Comparison of ENCODE assay signal across 16 cellular contexts in the genomic region with DNA sequence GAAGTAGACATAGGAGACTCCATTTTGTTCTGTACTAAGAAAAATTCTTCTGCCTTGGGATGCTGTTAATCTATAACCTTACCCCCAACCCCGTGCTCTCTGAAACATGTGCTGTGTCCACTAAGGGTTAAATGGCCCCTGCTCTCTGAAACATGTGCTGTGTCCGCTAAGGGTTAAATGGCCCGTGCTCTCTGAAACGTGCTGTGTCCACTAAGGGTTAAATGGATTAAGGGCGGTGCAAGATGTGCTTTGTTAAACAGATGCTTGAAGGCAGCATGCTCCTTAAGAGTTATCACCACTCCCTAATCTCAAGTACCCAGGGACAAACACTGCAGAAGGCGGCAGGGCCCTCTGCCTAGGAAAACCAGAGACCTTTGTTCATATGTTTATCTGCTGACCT. TPM values are rescaled to one million over a fixed set of nuclear protein-coding genes. Genes with fewer than 3 reads are reported as not detected.
A peak's percentile ranks its signal among the peaks of the same experiment; 100 is the strongest.
DNase-seq lines count a peak whose midpoint lies in the region; ATAC-seq, FAIRE-seq and TF ChIP-seq lines count a peak whose summit lies in the region.
"Not testable (repeated sequence)": the region's sequence is repeated elsewhere in the genome, so short reads cannot be mapped to it uniquely, and the experiment has no call there.
"Had no signal": no experiment of that assay in that cellular context is flagged by ENCODE, and none has a peak within 500 bp of the region (broad histone marks: within the 10 kb centered on the region; RNA-seq: fewer than 3 reads in every experiment).

No MANE protein-coding gene starts in this region.

- TF ChIP-seq RAD21 in A549 (conservative IDR thresholded peaks at IDR 0.05 in 1 of 2, IDR thresholded peaks at IDR 0.05 in 1 of 2), result not testable (repeated sequence)

- POLR2A ChIA-PET in A549 (lab: Yijun Ruan, JAX); Caco-2 (lab: Charles Lee): not testable (repeated sequence)

- CTCF ChIA-PET in A549 (lab: Yijun Ruan, JAX); Caco-2 (lab: Charles Lee); activated CD8-positive, alpha-beta memory T cell treated with anti-CD3 and anti-CD28 coated beads, Interleukin-2, amount 10 ng/mL, durations not matched to agents 7 days and 5 days (lab: Charles Lee): not testable (repeated sequence)

- not testable (repeated sequence) for H3K9me3 Mint-ChIP-seq in Caco-2 (ENCODE audit: unreplicated experiment); activated CD8-positive, alpha-beta memory T cell treated with anti-CD3 and anti-CD28 coated beads, Interleukin-2, amount 10 ng/mL, durations not matched to agents 7 days and 5 days (ENCODE audit: low read depth); activated naive CD8-positive, alpha-beta T cell (ENCODE audit: low read depth); memory B cell; neural crest cell
- H3K9me3 Mint-ChIP-seq in endodermal cell, result peaks cover 18% of the 10 kb centered on the region

- TF ChIP-seq CTCF in A549 (IDR thresholded peaks at IDR 0.05); Caco-2 (IDR thresholded peaks at IDR 0.05; ENCODE audit: insufficient read depth in 1 of 2, low read depth in 1 of 2, low read length in 1 of 2, severe bottlenecking in 1 of 2, unreplicated experiment in 1 of 2); endodermal cell (conservative IDR thresholded peaks at IDR 0.05); neural crest cell (conservative IDR thresholded peaks at IDR 0.05): not testable (repeated sequence)

- H3K27ac ChIP-seq in A549; endodermal cell (ENCODE audit: low read depth, low read length): not testable (repeated sequence)

- H3K9me3 ChIP-seq in A549; Caco-2; endodermal cell (ENCODE audit: control insufficient read depth, low read length): not testable (repeated sequence)

- not testable (repeated sequence) for DNase-seq in A549 (ENCODE audit: low read depth in 1 of 2, low spot score in 1 of 2); activated CD8-positive, alpha-beta memory T cell treated with anti-CD3 and anti-CD28 coated beads, Interleukin-2, amount 10 ng/mL, durations not matched to agents 7 days and 5 days; endodermal cell; memory B cell (ENCODE audit: low spot score in 2 of 2); neural crest cell (ENCODE audit: low read depth, low spot score)
- DNase-seq in Caco-2 (peak; percentile 46 to 77), NCI-H82 (lab: John Stamatoyannopoulos, UW) (peak; percentile 42)

- 0 out of 3 replicates have a peak overlapping the region, but pooled peaks have one; percentile 21 for H3K4me2 ChIP-seq in A549

- BruUV-seq in Caco-2 (replicated peaks; lab: Mats Ljungman, UMichigan), result not testable (repeated sequence)

- H3K36me3 ChIP-seq in Caco-2 (ENCODE audit: control insufficient read depth, insufficient read depth, low read length), result not testable (repeated sequence)
- H3K36me3 ChIP-seq in endodermal cell (ENCODE audit: control insufficient read depth, insufficient read depth, low read length), result peaks cover 14% of the 10 kb centered on the region

- not testable (repeated sequence) for ATAC-seq in A549; activated CD8-positive, alpha-beta memory T cell treated with anti-CD3 and anti-CD28 coated beads, Interleukin-2, amount 10 ng/mL, durations not matched to agents 7 days and 5 days; memory B cell (ENCODE audit: low read depth)

- not testable (repeated sequence) for H3K27ac Mint-ChIP-seq in Caco-2 (ENCODE audit: unreplicated experiment); neural crest cell (ENCODE audit: unreplicated experiment)
- H3K27ac Mint-ChIP-seq in activated CD8-positive, alpha-beta memory T cell treated with anti-CD3 and anti-CD28 coated beads, Interleukin-2, amount 10 ng/mL, durations not matched to agents 7 days and 5 days, result peak overlapping the region; percentile 64
- peak overlapping the region; percentile 16 for H3K27ac Mint-ChIP-seq in activated naive CD8-positive, alpha-beta T cell
- peak overlapping the region; percentile 26 for H3K27ac Mint-ChIP-seq in endodermal cell
- peak overlapping the region; percentile 60 for H3K27ac Mint-ChIP-seq in memory B cell

- 28% methylated on average over 6 of the region's 6 CpGs for WGBS in A549 (ENCODE audit: missing lambda C conversion rate)
- WGBS in endodermal cell (ENCODE audit: insufficient coverage in 1 of 2, insufficient read length in 1 of 2), 2 experiments, result 57% methylated on average over 6 of the region's 6 CpGs; no CpG with 5 or more reads in 1 of the 2 experiments

- intact Hi-C loops in Caco-2 (cut with micrococcal nuclease; ENCODE audit: unreplicated experiment), result loop anchor here (2.0 kb wide), 1 partner anchor 15 kb away; no protein-coding TSS in a partner anchor

- H3K4me1 ChIP-seq in A549, result peaks cover 45% of the 10 kb centered on the region
- peaks cover 39% of the 10 kb centered on the region for H3K4me1 ChIP-seq in Caco-2
- H3K4me1 ChIP-seq in endodermal cell (ENCODE audit: control insufficient read depth, insufficient read depth, low read length), result not testable (repeated sequence)

- not testable (repeated sequence) for H3K4me3 ChIP-seq in A549; Caco-2 (ENCODE audit: low read depth, low read length); endodermal cell (ENCODE audit: low read length)

- not testable (repeated sequence) for FAIRE-seq in A549 (lab: Jason Lieb, UNC)

- not testable (repeated sequence) for H3K9ac ChIP-seq in endodermal cell (ENCODE audit: extremely low read depth, low read length, poor library complexity, severe bottlenecking)

- TF ChIP-seq POLR2A in A549 (IDR thresholded peaks at IDR 0.05; ENCODE audit: low read length), result not testable (repeated sequence)

- H3K4me1 Mint-ChIP-seq in Caco-2 (ENCODE audit: low read depth, unreplicated experiment); neural crest cell: not testable (repeated sequence)
- peaks cover 12% of the 10 kb centered on the region for H3K4me1 Mint-ChIP-seq in activated CD8-positive, alpha-beta memory T cell treated with anti-CD3 and anti-CD28 coated beads, Interleukin-2, amount 10 ng/mL, durations not matched to agents 7 days and 5 days
- peaks cover 46% of the 10 kb centered on the region for H3K4me1 Mint-ChIP-seq in activated naive CD8-positive, alpha-beta T cell (ENCODE audit: low read depth)
- H3K4me1 Mint-ChIP-seq in endodermal cell, result peaks cover 17% of the 10 kb centered on the region
- H3K4me1 Mint-ChIP-seq in memory B cell, result peaks cover 12% of the 10 kb centered on the region

- not testable (repeated sequence) for H3K27me3 ChIP-seq in Caco-2 (replicated peaks; ENCODE audit: control insufficient read depth, insufficient read depth, low read length); endodermal cell (ENCODE audit: control insufficient read depth, insufficient read depth, low read length, poor library complexity, severe bottlenecking)

- H3K4me3 Mint-ChIP-seq in Caco-2 (ENCODE audit: unreplicated experiment) (peak overlapping the region; percentile 61), neural crest cell (peak overlapping the region; percentile 41)
- not testable (repeated sequence) for H3K4me3 Mint-ChIP-seq in activated CD8-positive, alpha-beta memory T cell treated with anti-CD3 and anti-CD28 coated beads, Interleukin-2, amount 10 ng/mL, durations not matched to agents 7 days and 5 days; endodermal cell; memory B cell
- H3K4me3 Mint-ChIP-seq in activated naive CD8-positive, alpha-beta T cell, result peak overlapping the region; percentile 2

- H3K27me3 Mint-ChIP-seq in Caco-2 (ENCODE audit: insufficient read depth, unreplicated experiment); activated CD8-positive, alpha-beta memory T cell treated with anti-CD3 and anti-CD28 coated beads, Interleukin-2, amount 10 ng/mL, durations not matched to agents 7 days and 5 days; activated naive CD8-positive, alpha-beta T cell; endodermal cell (ENCODE audit: insufficient read depth); memory B cell; neural crest cell (ENCODE audit: low read depth): not testable (repeated sequence)

- H3K36me3 Mint-ChIP-seq in Caco-2 (ENCODE audit: insufficient read depth, unreplicated experiment), result peaks cover 50% of the 10 kb centered on the region
- peaks cover 26% of the 10 kb centered on the region for H3K36me3 Mint-ChIP-seq in activated CD8-positive, alpha-beta memory T cell treated with anti-CD3 and anti-CD28 coated beads, Interleukin-2, amount 10 ng/mL, durations not matched to agents 7 days and 5 days
- peaks cover 11% of the 10 kb centered on the region for H3K36me3 Mint-ChIP-seq in activated naive CD8-positive, alpha-beta T cell
- H3K36me3 Mint-ChIP-seq in endodermal cell (ENCODE audit: low read depth), result peaks cover 25% of the 10 kb centered on the region
- peaks cover 14% of the 10 kb centered on the region for H3K36me3 Mint-ChIP-seq in memory B cell
- H3K36me3 Mint-ChIP-seq in neural crest cell (ENCODE audit: low read depth), result peaks cover 13% of the 10 kb centered on the region

- not testable (repeated sequence) for TF ChIP-seq EP300 in A549 (IDR thresholded peaks at IDR 0.05)

RNA-seq across cellular contexts. Expression of a gene that starts 5.5 kb away (rescaled TPM):
- polyA plus RNA-seq in A549 (2011; rRNA removed) (41.4 and 70.7 TPM in 2 replicates), A549 (2017; fragmentation: RNase III; extraction: RNeasy Plus Mini Kit Qiagen cat#74134 plus additional on column Dnase treatment) (35.6 to 39.6 TPM (median 36.5 TPM) in 3 replicates)
- 8.4 and 10.5 TPM in 2 replicates for polyA plus RNA-seq in A549 (2012; cell fraction: cytosol; rRNA removed)
- polyA plus RNA-seq in A549 (2012; cell fraction: nucleus; rRNA removed), result 2.6 and 3.9 TPM in 2 replicates
- polyA minus RNA-seq in A549 (2011; rRNA and poly(A)+ RNA removed), result 3.0 and 3.9 TPM in 2 replicates
- total RNA-seq in Caco-2 (2022) (130 and 143 TPM in 2 replicates), endodermal cell (10 to 100 TPM; 46.0 to 58.9 TPM), neural crest cell (32.2 and 34.3 TPM in 2 replicates)
- 10 to 100 TPM; 44.2 to 53.9 TPM for total RNA-seq in activated CD8-positive, alpha-beta memory T cell treated with anti-CD3 and anti-CD28 coated beads, Interleukin-2, amount 10 ng/mL, durations not matched to agents 7 days and 5 days
- polyA plus RNA-seq in endodermal cell (2013, experiment 1 of 2), result 44.3 TPM
- 46.6 TPM for polyA plus RNA-seq in endodermal cell (2013, experiment 2 of 2)

RNA-seq across cellular contexts. Expression of a gene that starts 5.8 kb away (rescaled TPM):
- polyA plus RNA-seq in A549 (2011; rRNA removed) (16.8 and 18.4 TPM in 2 replicates), A549 (2017; fragmentation: RNase III; extraction: RNeasy Plus Mini Kit Qiagen cat#74134 plus additional on column Dnase treatment) (3.6 to 3.9 TPM (median 3.8 TPM) in 3 replicates)
- polyA plus RNA-seq in A549 (2012; cell fraction: cytosol; rRNA removed), result 3.0 and 3.9 TPM in 2 replicates
- 3.8 and 4.3 TPM in 2 replicates for polyA plus RNA-seq in A549 (2012; cell fraction: nucleus; rRNA removed)
- 26.0 and 27.1 TPM in 2 replicates for polyA minus RNA-seq in A549 (2011; rRNA and poly(A)+ RNA removed)
- total RNA-seq in Caco-2 (2022) (51.1 and 58.7 TPM in 2 replicates), endodermal cell (10 to 100 TPM; 48.3 to 52.9 TPM), neural crest cell (42.0 and 47.6 TPM in 2 replicates)
- 10 to 100 TPM; 33.2 to 36.9 TPM for total RNA-seq in activated CD8-positive, alpha-beta memory T cell treated with anti-CD3 and anti-CD28 coated beads, Interleukin-2, amount 10 ng/mL, durations not matched to agents 7 days and 5 days
- polyA plus RNA-seq in endodermal cell (2013, experiment 1 of 2), result 30.0 TPM
- 28.4 TPM for polyA plus RNA-seq in endodermal cell (2013, experiment 2 of 2)

RNA-seq across cellular contexts. Expression of a gene that starts 46.8 kb away (rescaled TPM):
- polyA plus RNA-seq in A549 (2011; rRNA removed), result not detected in 2 replicates
- polyA plus RNA-seq in A549 (2012; cell fraction: cytosol; rRNA removed), result not detected in 2 replicates
- polyA plus RNA-seq in A549 (2012; cell fraction: nucleus; rRNA removed), result not detected in 2 replicates
- polyA plus RNA-seq in A549 (2017; fragmentation: RNase III; extraction: RNeasy Plus Mini Kit Qiagen cat#74134 plus additional on column Dnase treatment), result not detected in 3 replicates
- not detected in 2 replicates for polyA minus RNA-seq in A549 (2011; rRNA and poly(A)+ RNA removed)
- total RNA-seq in Caco-2 (2022), result 0.35 TPM in 1 of 2 replicates, not detected in the other
- total RNA-seq in activated CD8-positive, alpha-beta memory T cell treated with anti-CD3 and anti-CD28 coated beads, Interleukin-2, amount 10 ng/mL, durations not matched to agents 7 days and 5 days, result not detected
- not detected for total RNA-seq in endodermal cell
- polyA plus RNA-seq in endodermal cell (2013, experiment 1 of 2), result not detected
- polyA plus RNA-seq in endodermal cell (2013, experiment 2 of 2), result not detected
- total RNA-seq in neural crest cell, result not detected in 2 replicates
- total RNA-seq: A673, Daoy, GM23248, H4, HT-29, IMR-90 had no signal
- polyA plus RNA-seq: AG04450, CD14-positive monocyte, GM23248 had no signal
